1 cellular context compared by ENCODE assay signal in the genomic region with DNA sequence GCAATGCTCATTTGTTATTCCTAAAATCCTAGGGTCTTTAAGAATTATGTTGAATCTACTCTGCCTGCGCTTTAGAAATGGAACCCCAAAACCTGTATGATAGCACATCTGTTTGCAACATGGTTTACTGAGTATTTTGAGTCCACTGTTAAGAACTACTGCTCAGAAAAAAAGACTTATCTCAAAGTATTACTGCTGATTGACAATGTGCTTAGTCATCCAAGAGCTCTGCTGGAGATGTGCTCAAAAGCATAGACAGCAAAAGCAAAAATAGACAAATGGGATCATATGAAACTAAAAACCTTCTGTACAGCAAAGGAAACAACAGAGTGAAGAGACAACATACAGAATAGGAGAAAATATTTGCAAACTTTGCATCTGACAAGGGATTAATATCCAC.
A peak's percentile ranks its signal among the peaks of the same experiment; 100 is the strongest.
TF ChIP-seq lines count a peak whose summit lies in the region.

No MANE protein-coding gene starts in this region.

TF ChIP-seq in HepG2, 621 proteins besides CTCF, POLR2A, EP300 and RAD21:
- TF ChIP-seq, protein P1, sequence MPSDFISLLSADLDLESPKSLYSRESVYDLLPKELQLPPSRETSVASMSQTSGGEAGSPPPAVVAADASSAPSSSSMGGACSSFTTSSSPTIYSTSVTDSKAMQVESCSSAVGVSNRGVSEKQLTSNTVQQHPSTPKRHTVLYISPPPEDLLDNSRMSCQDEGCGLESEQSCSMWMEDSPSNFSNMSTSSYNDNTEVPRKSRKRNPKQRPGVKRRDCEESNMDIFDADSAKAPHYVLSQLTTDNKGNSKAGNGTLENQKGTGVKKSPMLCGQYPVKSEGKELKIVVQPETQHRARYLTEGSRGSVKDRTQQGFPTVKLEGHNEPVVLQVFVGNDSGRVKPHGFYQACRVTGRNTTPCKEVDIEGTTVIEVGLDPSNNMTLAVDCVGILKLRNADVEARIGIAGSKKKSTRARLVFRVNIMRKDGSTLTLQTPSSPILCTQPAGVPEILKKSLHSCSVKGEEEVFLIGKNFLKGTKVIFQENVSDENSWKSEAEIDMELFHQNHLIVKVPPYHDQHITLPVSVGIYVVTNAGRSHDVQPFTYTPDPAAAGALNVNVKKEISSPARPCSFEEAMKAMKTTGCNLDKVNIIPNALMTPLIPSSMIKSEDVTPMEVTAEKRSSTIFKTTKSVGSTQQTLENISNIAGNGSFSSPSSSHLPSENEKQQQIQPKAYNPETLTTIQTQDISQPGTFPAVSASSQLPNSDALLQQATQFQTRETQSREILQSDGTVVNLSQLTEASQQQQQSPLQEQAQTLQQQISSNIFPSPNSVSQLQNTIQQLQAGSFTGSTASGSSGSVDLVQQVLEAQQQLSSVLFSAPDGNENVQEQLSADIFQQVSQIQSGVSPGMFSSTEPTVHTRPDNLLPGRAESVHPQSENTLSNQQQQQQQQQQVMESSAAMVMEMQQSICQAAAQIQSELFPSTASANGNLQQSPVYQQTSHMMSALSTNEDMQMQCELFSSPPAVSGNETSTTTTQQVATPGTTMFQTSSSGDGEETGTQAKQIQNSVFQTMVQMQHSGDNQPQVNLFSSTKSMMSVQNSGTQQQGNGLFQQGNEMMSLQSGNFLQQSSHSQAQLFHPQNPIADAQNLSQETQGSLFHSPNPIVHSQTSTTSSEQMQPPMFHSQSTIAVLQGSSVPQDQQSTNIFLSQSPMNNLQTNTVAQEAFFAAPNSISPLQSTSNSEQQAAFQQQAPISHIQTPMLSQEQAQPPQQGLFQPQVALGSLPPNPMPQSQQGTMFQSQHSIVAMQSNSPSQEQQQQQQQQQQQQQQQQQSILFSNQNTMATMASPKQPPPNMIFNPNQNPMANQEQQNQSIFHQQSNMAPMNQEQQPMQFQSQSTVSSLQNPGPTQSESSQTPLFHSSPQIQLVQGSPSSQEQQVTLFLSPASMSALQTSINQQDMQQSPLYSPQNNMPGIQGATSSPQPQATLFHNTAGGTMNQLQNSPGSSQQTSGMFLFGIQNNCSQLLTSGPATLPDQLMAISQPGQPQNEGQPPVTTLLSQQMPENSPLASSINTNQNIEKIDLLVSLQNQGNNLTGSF (CRISPR knock-in tag; IDR thresholded peaks at IDR 0.05), result no peak
- peak; percentile 58; the same call in 1 of the 2 replicates for TF ChIP-seq NFE2L2 (IDR thresholded peaks at IDR 0.05; ENCODE audit: low read length)
